In genomic region chr1:94418664-94419655, GRCh38 we compare ENCODE assay signal across 8 cellular contexts. TPM values are rescaled to one million over a fixed set of nuclear protein-coding genes. Genes with fewer than 3 reads are reported as not detected.
DNase-seq lines count a peak whose midpoint lies in the region; ATAC-seq, FAIRE-seq and TF ChIP-seq lines count a peak whose summit lies in the region.

No MANE protein-coding gene starts in this region.

- FAIRE-seq in GM12892 (lab: Jason Lieb, UNC), result peak; percentile 36

- H3K4me1 Mint-ChIP-seq in stimulated activated naive CD8-positive, alpha-beta T cell treated with anti-CD3 and anti-CD28 coated beads, Interleukin-15, Interleukin-2, amounts not matched to agents 100 ng/mL and 50 ng/mL, for 24 hours (ENCODE audit: low read depth), result peaks cover 48% of the 10 kb centered on the region

- no peaks in the 10 kb centered on the region for H3K27me3 ChIP-seq in Peyer's patch

- H3K9me3 ChIP-seq in Peyer's patch, result no peaks in the 10 kb centered on the region

- DNase-seq in AG10803 (ENCODE audit: low read depth) (peak; percentile 47), GM12892 (ENCODE audit: insufficient read length) (peak; percentile 40), Peyer's patch (peak in 2 of 3 donors; percentile 25 to 64), left kidney (ENCODE audit: low read depth, low spot score) (peak; percentile 69), NCI-H187 treated with DMSO at 0.1 percent for 48 hours (lab: John Stamatoyannopoulos, UW) (no peak)

- H3K27ac ChIP-seq in Peyer's patch, result peak overlapping the region; percentile 77 to 93 (median 88)
- H3K27ac ChIP-seq in cingulate gyrus (ENCODE audit: low read depth, low read length), result peak overlapping the region; percentile 82

- H3K4me1 ChIP-seq in Peyer's patch, result peaks cover 0 to 42% (median 3%) of the 10 kb centered on the region in 4 donors

- H3K4me3 ChIP-seq in AG10803 (ENCODE audit: low read length) (peak overlapping the region; percentile 79), Peyer's patch (peak overlapping the region; percentile 60 to 93 (median 76))

- no peaks in the 10 kb centered on the region for H3K36me3 ChIP-seq in Peyer's patch

- TF ChIP-seq CTCF in AG10803 (conservative IDR thresholded peaks at IDR 0.05; ENCODE audit: low read length) (no peak), Peyer's patch (IDR thresholded peaks at IDR 0.05) (no peak)

- no peaks in the 10 kb centered on the region for H3K36me3 Mint-ChIP-seq in stimulated activated naive CD8-positive, alpha-beta T cell treated with anti-CD3 and anti-CD28 coated beads, Interleukin-15, Interleukin-2, amounts not matched to agents 100 ng/mL and 50 ng/mL, for 24 hours (ENCODE audit: low read depth)

- H3K4me3 Mint-ChIP-seq in stimulated activated naive CD8-positive, alpha-beta T cell treated with anti-CD3 and anti-CD28 coated beads, Interleukin-15, Interleukin-2, amounts not matched to agents 100 ng/mL and 50 ng/mL, for 24 hours, result no peak overlapping the region

- peak overlapping the region; percentile 88 for H3K27ac Mint-ChIP-seq in stimulated activated naive CD8-positive, alpha-beta T cell treated with anti-CD3 and anti-CD28 coated beads, Interleukin-15, Interleukin-2, amounts not matched to agents 100 ng/mL and 50 ng/mL, for 24 hours

- no peaks in the 10 kb centered on the region for H3K9me3 Mint-ChIP-seq in stimulated activated naive CD8-positive, alpha-beta T cell treated with anti-CD3 and anti-CD28 coated beads, Interleukin-15, Interleukin-2, amounts not matched to agents 100 ng/mL and 50 ng/mL, for 24 hours

- peak; percentile 22 for ATAC-seq in HG03045 (IDR thresholded peaks at IDR 0.05; ENCODE audit: unreplicated experiment)

- TF ChIP-seq POLR2A in GM12892 (IDR thresholded peaks at IDR 0.05; ENCODE audit: low read depth, low read length) (no peak), Peyer's patch (IDR thresholded peaks at IDR 0.05) (peak in 1 of 2 donors; percentile 21)

- H3K27me3 Mint-ChIP-seq in stimulated activated naive CD8-positive, alpha-beta T cell treated with anti-CD3 and anti-CD28 coated beads, Interleukin-15, Interleukin-2, amounts not matched to agents 100 ng/mL and 50 ng/mL, for 24 hours, result no peaks in the 10 kb centered on the region

RNA-seq across cellular contexts. Expression of gene ABCD3, which starts 0.8 kb away (rescaled TPM):
- polyA plus RNA-seq in GM12892 (2012; ENCODE audit: missing spikeins), result 21.9 TPM
- 10 to 100 TPM; 22.3 to 66.6 (median 57.0) TPM for total RNA-seq in Peyer's patch
